Comparison of ENCODE assay signal across 8 cellular contexts in the genomic region with DNA sequence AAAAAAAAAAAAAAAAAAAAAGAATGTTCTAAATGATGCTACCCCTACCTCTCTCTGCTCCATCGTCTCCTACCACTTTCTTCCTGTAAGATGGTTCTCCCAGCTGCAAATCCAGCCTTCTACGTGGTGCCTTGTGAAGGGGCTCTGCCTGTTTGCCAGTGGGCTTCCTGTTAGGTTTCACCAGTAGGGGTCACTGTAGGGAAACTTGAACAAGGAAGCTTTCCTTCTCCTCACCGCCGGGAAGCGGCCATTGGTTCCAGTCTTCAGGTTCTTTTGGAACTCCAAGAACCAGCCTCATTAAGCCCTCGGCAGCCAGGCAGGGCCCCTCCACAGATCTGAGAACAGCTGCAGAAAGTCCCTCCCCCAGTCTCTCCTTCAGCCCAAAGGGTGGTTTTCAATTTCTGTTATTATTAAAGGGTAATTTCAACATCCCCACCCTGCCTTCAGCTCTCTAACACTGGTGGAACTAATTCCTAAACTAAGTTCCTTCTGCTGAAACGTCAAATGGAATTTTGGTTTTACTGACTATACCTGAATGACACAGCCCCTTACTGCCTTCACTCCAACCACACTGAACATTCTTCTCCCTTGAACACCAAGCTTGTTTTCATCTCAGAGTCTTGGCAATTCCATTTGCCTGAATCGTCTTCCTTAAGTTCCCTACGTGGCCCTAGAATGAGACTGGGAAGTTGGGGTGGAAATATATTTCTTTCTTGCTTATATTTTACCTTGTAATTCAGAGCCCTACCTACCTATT. TPM values are rescaled to one million over a fixed set of nuclear protein-coding genes. Genes with fewer than 3 reads are reported as not detected.
DNase-seq lines count a peak whose midpoint lies in the region; ATAC-seq and TF ChIP-seq lines count a peak whose summit lies in the region.

No MANE protein-coding gene starts in this region.

- CTCF ChIA-PET in HCT116 (lab: Charles Lee), result interaction anchor here (1.2 to 1.5 kb wide), 4 partner anchors 11 to 37 kb away, joined by 3 to 9 read pairs (median 4); a partner anchor contains a TSS

- peak; percentile 9 for DNase-seq in COR-L47 (lab: John Stamatoyannopoulos, UW)
- DNase-seq in HCT116 (ENCODE audit: low read depth, low spot score), result no peak
- DNase-seq in activated CD4-positive, alpha-beta T cell treated with anti-CD3 and anti-CD28 coated beads, Interleukin-2, amount 50 U/mL, for 1 hour, result peak; percentile 2
- no peak for DNase-seq in NCI-H446 treated with DMSO at 0.1 percent for 48 hours (lab: John Stamatoyannopoulos, UW)

- H3K4me1 ChIP-seq in HCT116 (ENCODE audit: control insufficient read depth in 1 of 2, insufficient read depth in 2 of 2, low read length in 2 of 2) (no peaks in the 10 kb centered on the region), liver (ENCODE audit: control insufficient read depth in 4 of 4, insufficient read depth in 4 of 4, low read length in 3 of 4) (peaks cover 0 to 5% (median 0%) of the 10 kb centered on the region in 4 donors)

- peak; percentile 23; the same call in 1 of the 2 replicates for TF ChIP-seq RAD21 in HCT116 (IDR thresholded peaks at IDR 0.05; ENCODE audit: low read depth)
- TF ChIP-seq RAD21 in liver (IDR thresholded peaks at IDR 0.05), result peak; percentile 7 to 54

- peak; percentile 3 to 65 (median 65); a peak in 4 of 6 replicates for TF ChIP-seq CTCF in HCT116 (IDR thresholded peaks at IDR 0.05 in 2 of 3, conservative IDR thresholded peaks at IDR 0.05 in 1 of 3; ENCODE audit: borderline replicate concordance in 1 of 3, insufficient read depth in 1 of 3, low read depth in 2 of 3, low read length in 2 of 3)
- peak; percentile 25 for TF ChIP-seq CTCF in liver (IDR thresholded peaks at IDR 0.05; ENCODE audit: low read depth, low read length, missing input control)

- H3K9me2 ChIP-seq in HCT116 (ENCODE audit: insufficient read depth), result no peaks in the 10 kb centered on the region

- H3K27ac ChIP-seq in HCT116 (ENCODE audit: low read depth, low read length), result no peak overlapping the region
- H3K27ac ChIP-seq in liver (ENCODE audit: low read depth in 1 of 2, low read length in 2 of 2), result no peak overlapping the region

- POLR2A ChIA-PET in HCT116 (lab: Charles Lee), result no interaction called here

- H3K27me3 ChIP-seq in HCT116 (ENCODE audit: insufficient read depth, low read length) (no peaks in the 10 kb centered on the region), liver (ENCODE audit: control insufficient read depth in 4 of 4, insufficient read depth in 4 of 4, low read length in 3 of 4) (no peaks in the 10 kb centered on the region)

- H3K36me3 ChIP-seq in HCT116 (ENCODE audit: control insufficient read depth in 1 of 2, insufficient read depth in 2 of 2, low read length in 2 of 2) (peaks cover 2 to 3% of the 10 kb centered on the region in 2 experiments; a peak in 3 of 4 replicates), liver (ENCODE audit: control insufficient read depth in 4 of 4, insufficient read depth in 3 of 4, low read depth in 1 of 4, low read length in 3 of 4) (peaks cover 5 to 50% (median 36%) of the 10 kb centered on the region in 4 donors)

- RAD21 ChIA-PET in HCT116 (lab: Charles Lee; ENCODE audit: low non-redundant PET in 1 of 2, low total read pairs in 2 of 2, uncharacterized antibody in 2 of 2, unreplicated experiment in 2 of 2), result interaction anchor here in 1 of 2 experiments (0.7 kb wide), 1 partner anchor 375 kb away, joined by 3 read pairs; no protein-coding TSS in a partner anchor

- no peak overlapping the region for H3K4me2 ChIP-seq in HCT116 (ENCODE audit: low read length)

- H3K9ac ChIP-seq in HCT116 (ENCODE audit: low read length) (no peak overlapping the region), liver (ENCODE audit: low read depth in 1 of 2, low read length in 2 of 2) (no peak overlapping the region)

- H3K79me2 ChIP-seq in HCT116 (ENCODE audit: insufficient read depth, low read length), result no peaks in the 10 kb centered on the region

- H3K9me3 ChIP-seq in HCT116 (ENCODE audit: control insufficient read depth in 1 of 2, insufficient read depth in 1 of 2, low read depth in 1 of 2, low read length in 2 of 2), result no peaks in the 10 kb centered on the region
- H3K9me3 ChIP-seq in liver (ENCODE audit: control insufficient read depth in 4 of 4, low read length in 3 of 4), result no peaks in the 10 kb centered on the region

- BruUV-seq in HCT116 (replicated peaks; lab: Mats Ljungman, UMichigan), result no TSS peak

- H2AFZ ChIP-seq in HCT116 (ENCODE audit: low read depth, low read length, poor library complexity, severe bottlenecking), result no peak overlapping the region

- TF ChIP-seq POLR2A in HCT116 (IDR thresholded peaks at IDR 0.05; ENCODE audit: borderline replicate concordance, extremely low read depth, insufficient read depth, insufficient read length), result no peak

- WGBS in liver, result 86% methylated on average over 9 of the region's 9 CpGs

- intact Hi-C loops in HCT116 (cut with micrococcal nuclease), result no loop called here

- ATAC-seq in HCT116, result peak; percentile 64
- no peak for ATAC-seq in HG02678 (IDR thresholded peaks at IDR 0.05; ENCODE audit: unreplicated experiment)
- ATAC-seq in GM21390 (IDR thresholded peaks at IDR 0.05; ENCODE audit: unreplicated experiment), result no peak
- no peak for ATAC-seq in GM21619 (IDR thresholded peaks at IDR 0.05; ENCODE audit: unreplicated experiment)

- H3K4me3 ChIP-seq in HCT116 (replicated peaks in 1 of 2; ENCODE audit: low read depth in 1 of 2, low read length in 2 of 2) (no peak overlapping the region), liver (ENCODE audit: low read depth in 1 of 3, low read length in 3 of 3) (no peak overlapping the region)

- no peaks in the 10 kb centered on the region for H4K20me1 ChIP-seq in HCT116 (ENCODE audit: insufficient read depth)

TF ChIP-seq in HCT116, 20 proteins besides CTCF, POLR2A, EP300 and RAD21 (continues in another document):
- TF ChIP-seq POLR2AphosphoS5 (IDR thresholded peaks at IDR 0.05; ENCODE audit: low read depth, low read length) (no peak), SRF (IDR thresholded peaks at IDR 0.05; ENCODE audit: low read depth) (no peak), TCF7L2 (IDR thresholded peaks at IDR 0.05; ENCODE audit: borderline replicate concordance, extremely low read depth, insufficient read depth, insufficient read length) (no peak), ELF1 (IDR thresholded peaks at IDR 0.05; ENCODE audit: borderline replicate concordance, low read depth) (no peak), ZNF274 (IDR thresholded peaks at IDR 0.05; ENCODE audit: low read depth, low read length) (no peak), ZFX (IDR thresholded peaks at IDR 0.05) (no peak), EZH2 (IDR thresholded peaks at IDR 0.05) (no peak)
- TF ChIP-seq, protein P1, sequence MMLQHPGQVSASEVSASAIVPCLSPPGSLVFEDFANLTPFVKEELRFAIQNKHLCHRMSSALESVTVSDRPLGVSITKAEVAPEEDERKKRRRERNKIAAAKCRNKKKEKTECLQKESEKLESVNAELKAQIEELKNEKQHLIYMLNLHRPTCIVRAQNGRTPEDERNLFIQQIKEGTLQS (IDR thresholded peaks at IDR 0.05), result no peak
- TF ChIP-seq, protein P2, sequence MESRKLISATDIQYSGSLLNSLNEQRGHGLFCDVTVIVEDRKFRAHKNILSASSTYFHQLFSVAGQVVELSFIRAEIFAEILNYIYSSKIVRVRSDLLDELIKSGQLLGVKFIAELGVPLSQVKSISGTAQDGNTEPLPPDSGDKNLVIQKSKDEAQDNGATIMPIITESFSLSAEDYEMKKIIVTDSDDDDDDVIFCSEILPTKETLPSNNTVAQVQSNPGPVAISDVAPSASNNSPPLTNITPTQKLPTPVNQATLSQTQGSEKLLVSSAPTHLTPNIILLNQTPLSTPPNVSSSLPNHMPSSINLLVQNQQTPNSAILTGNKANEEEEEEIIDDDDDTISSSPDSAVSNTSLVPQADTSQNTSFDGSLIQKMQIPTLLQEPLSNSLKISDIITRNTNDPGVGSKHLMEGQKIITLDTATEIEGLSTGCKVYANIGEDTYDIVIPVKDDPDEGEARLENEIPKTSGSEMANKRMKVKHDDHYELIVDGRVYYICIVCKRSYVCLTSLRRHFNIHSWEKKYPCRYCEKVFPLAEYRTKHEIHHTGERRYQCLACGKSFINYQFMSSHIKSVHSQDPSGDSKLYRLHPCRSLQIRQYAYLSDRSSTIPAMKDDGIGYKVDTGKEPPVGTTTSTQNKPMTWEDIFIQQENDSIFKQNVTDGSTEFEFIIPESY (IDR thresholded peaks at IDR 0.05; ENCODE audit: extremely low read depth, insufficient replicate concordance, low read length), result no peak

TF ChIP-seq in liver, 16 proteins besides CTCF, POLR2A, EP300 and RAD21 (continues in another document):
- TF ChIP-seq FOXA2 (IDR thresholded peaks at IDR 0.05) (no peak), GABPA (IDR thresholded peaks at IDR 0.05 in 1 of 2, conservative IDR thresholded peaks at IDR 0.05 in 1 of 2) (no peak), HNF4G (IDR thresholded peaks at IDR 0.05) (no peak), YY1 (IDR thresholded peaks at IDR 0.05) (no peak), RXRA (IDR thresholded peaks at IDR 0.05) (no peak), NR2F2 (IDR thresholded peaks at IDR 0.05) (no peak), FOXA1 (IDR thresholded peaks at IDR 0.05) (no peak)
- TF ChIP-seq, protein P3, sequence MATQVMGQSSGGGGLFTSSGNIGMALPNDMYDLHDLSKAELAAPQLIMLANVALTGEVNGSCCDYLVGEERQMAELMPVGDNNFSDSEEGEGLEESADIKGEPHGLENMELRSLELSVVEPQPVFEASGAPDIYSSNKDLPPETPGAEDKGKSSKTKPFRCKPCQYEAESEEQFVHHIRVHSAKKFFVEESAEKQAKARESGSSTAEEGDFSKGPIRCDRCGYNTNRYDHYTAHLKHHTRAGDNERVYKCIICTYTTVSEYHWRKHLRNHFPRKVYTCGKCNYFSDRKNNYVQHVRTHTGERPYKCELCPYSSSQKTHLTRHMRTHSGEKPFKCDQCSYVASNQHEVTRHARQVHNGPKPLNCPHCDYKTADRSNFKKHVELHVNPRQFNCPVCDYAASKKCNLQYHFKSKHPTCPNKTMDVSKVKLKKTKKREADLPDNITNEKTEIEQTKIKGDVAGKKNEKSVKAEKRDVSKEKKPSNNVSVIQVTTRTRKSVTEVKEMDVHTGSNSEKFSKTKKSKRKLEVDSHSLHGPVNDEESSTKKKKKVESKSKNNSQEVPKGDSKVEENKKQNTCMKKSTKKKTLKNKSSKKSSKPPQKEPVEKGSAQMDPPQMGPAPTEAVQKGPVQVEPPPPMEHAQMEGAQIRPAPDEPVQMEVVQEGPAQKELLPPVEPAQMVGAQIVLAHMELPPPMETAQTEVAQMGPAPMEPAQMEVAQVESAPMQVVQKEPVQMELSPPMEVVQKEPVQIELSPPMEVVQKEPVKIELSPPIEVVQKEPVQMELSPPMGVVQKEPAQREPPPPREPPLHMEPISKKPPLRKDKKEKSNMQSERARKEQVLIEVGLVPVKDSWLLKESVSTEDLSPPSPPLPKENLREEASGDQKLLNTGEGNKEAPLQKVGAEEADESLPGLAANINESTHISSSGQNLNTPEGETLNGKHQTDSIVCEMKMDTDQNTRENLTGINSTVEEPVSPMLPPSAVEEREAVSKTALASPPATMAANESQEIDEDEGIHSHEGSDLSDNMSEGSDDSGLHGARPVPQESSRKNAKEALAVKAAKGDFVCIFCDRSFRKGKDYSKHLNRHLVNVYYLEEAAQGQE (IDR thresholded peaks at IDR 0.05), result no peak

RNA-seq across cellular contexts. Expression of a gene that starts 13.5 kb away (rescaled TPM):
- total RNA-seq in HCT116 (2021; ENCODE audit: unreplicated experiment) (12.6 TPM), liver (10 to 100 TPM; 23.4 to 40.0 TPM)
- 7.9 and 10.0 TPM in 2 replicates for polyA plus RNA-seq in HCT116 (2012)
- 10 to 100 TPM; 34.2 to 34.8 TPM for polyA plus RNA-seq in liver

Comparison
In these comparisons a context has a peak if more than half of its experiments do, and no peak if none do; other contexts are left out.
1. DNase-seq: peak in COR-L47 (single experiment) and activated CD4-positive, alpha-beta T cell treated with anti-CD3 and anti-CD28 coated beads, Interleukin-2, amount 50 U/mL, for 1 hour (single experiment); none in HCT116 (single experiment) and NCI-H446 treated with DMSO at 0.1 percent for 48 hours (single experiment).